In genomic region chr11:108111126-108111525, GRCh38 we compare ENCODE assay signal across 1 cellular context.
TF ChIP-seq lines count a peak whose summit lies in the region.

No MANE protein-coding gene starts in this region.

TF ChIP-seq in WTC11, 78 proteins besides CTCF, POLR2A, EP300 and RAD21 (continued from another document):
- TF ChIP-seq ATF6 (CRISPR knock-in tag; IDR thresholded peaks at IDR 0.05) (no peak), TP53 (CRISPR knock-in tag; IDR thresholded peaks at IDR 0.05) (no peak), ZNF232 (CRISPR knock-in tag; IDR thresholded peaks at IDR 0.05) (no peak), ETV6 (CRISPR knock-in tag; IDR thresholded peaks at IDR 0.05) (no peak), ATF1 (CRISPR knock-in tag; IDR thresholded peaks at IDR 0.05) (no peak), JUN (CRISPR knock-in tag; IDR thresholded peaks at IDR 0.05) (no peak), SMAD4 (CRISPR knock-in tag; IDR thresholded peaks at IDR 0.05) (no peak), NR3C1 (CRISPR knock-in tag; conservative IDR thresholded peaks at IDR 0.05; ENCODE audit: low read depth) (no peak), USF2 (CRISPR knock-in tag; IDR thresholded peaks at IDR 0.05) (no peak)
- TF ChIP-seq, protein P1, sequence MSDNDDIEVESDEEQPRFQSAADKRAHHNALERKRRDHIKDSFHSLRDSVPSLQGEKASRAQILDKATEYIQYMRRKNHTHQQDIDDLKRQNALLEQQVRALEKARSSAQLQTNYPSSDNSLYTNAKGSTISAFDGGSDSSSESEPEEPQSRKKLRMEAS (CRISPR knock-in tag; IDR thresholded peaks at IDR 0.05): no peak
- TF ChIP-seq, protein P2, sequence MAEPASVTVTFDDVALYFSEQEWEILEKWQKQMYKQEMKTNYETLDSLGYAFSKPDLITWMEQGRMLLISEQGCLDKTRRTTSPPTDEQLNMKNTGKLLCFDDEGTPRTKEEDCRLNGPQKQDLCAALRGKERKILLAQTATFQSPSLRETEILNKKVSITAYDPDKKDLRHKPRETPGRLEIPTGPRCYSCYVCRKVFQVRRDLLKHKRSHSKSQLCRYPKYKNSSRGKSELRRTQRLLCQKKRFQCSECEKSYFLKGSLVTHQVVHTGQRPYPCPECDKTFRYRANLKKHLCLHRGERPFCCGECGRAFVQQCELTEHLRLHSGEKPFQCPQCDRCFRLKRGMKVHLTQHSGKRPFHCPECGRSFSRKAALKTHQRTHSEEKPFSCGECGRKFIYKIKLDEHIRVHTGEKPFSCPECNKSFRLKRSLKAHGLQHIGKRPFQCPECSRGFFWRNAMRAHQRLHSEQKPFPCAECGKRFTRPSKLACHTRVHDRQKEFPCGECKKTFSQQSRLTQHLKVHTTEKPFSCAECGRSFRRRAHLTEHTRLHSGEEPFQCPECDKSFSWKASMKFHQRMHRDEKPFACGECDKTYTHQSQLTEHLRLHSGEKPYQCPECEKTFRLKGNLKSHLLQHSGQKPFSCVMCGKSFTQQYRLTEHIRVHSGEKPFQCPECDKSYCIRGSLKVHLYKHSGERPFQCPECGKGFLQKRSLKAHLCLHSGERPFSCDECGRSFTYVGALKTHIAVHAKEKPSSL (CRISPR knock-in tag; conservative IDR thresholded peaks at IDR 0.05): no peak
